2 cellular contexts compared by ENCODE assay signal in genomic region chr1:179855831-179856230, GRCh38. TPM values are rescaled to one million over a fixed set of nuclear protein-coding genes. Genes with fewer than 3 reads are reported as not detected.
A peak's percentile ranks its signal among the peaks of the same experiment; 100 is the strongest.
DNase-seq lines count a peak whose midpoint lies in the region.
"Not testable (repeated sequence)": the region's sequence is repeated elsewhere in the genome, so short reads cannot be mapped to it uniquely, and the experiment has no call there.

No MANE protein-coding gene starts in this region.

- not testable (repeated sequence) for H4K91ac ChIP-seq in trophoblast cell (ENCODE audit: low read depth, low read length)

- H3K27me3 Mint-ChIP-seq in activated CD4-positive, alpha-beta T cell treated with anti-CD3 and anti-CD28 coated beads, Interleukin-2, amount 10 ng/mL, durations not matched to agents 24 days and 14 days = not testable (repeated sequence)

- DNase-seq in activated CD4-positive, alpha-beta T cell treated with anti-CD3 and anti-CD28 coated beads, Interleukin-2, amount 10 ng/mL, durations not matched to agents 24 days and 14 days = peak; percentile 31
- DNase-seq in trophoblast cell = peak; percentile 61 to 78

- not testable (repeated sequence) for H3K18ac ChIP-seq in trophoblast cell (ENCODE audit: low read length)

- H3K27ac Mint-ChIP-seq in activated CD4-positive, alpha-beta T cell treated with anti-CD3 and anti-CD28 coated beads, Interleukin-2, amount 10 ng/mL, durations not matched to agents 24 days and 14 days = not testable (repeated sequence)

- not testable (repeated sequence) for H3K14ac ChIP-seq in trophoblast cell (ENCODE audit: low read length)

- H3K4me1 Mint-ChIP-seq in activated CD4-positive, alpha-beta T cell treated with anti-CD3 and anti-CD28 coated beads, Interleukin-2, amount 10 ng/mL, durations not matched to agents 24 days and 14 days = not testable (repeated sequence)

- H3K4me2 ChIP-seq in trophoblast cell (ENCODE audit: low read length) = not testable (repeated sequence)

- not testable (repeated sequence) for H3K79me2 ChIP-seq in trophoblast cell (ENCODE audit: control insufficient read depth, insufficient read depth, low read length, poor library complexity)

- H3K9me3 Mint-ChIP-seq in activated CD4-positive, alpha-beta T cell treated with anti-CD3 and anti-CD28 coated beads, Interleukin-2, amount 10 ng/mL, durations not matched to agents 24 days and 14 days = not testable (repeated sequence)

- not testable (repeated sequence) for H2BK12ac ChIP-seq in trophoblast cell (ENCODE audit: low read length)

- H3K79me1 ChIP-seq in trophoblast cell (ENCODE audit: low read length) = not testable (repeated sequence)

- H2BK5ac ChIP-seq in trophoblast cell (ENCODE audit: low read depth, low read length, poor library complexity) = not testable (repeated sequence)

- not testable (repeated sequence) for H2BK120ac ChIP-seq in trophoblast cell (ENCODE audit: insufficient read depth, low read length, poor library complexity)

- not testable (repeated sequence) for H3K4ac ChIP-seq in trophoblast cell (ENCODE audit: low read depth, low read length)

- not testable (repeated sequence) for H3K27ac ChIP-seq in trophoblast cell (ENCODE audit: low read depth, low read length)

- intact Hi-C loops in activated CD4-positive, alpha-beta T cell treated with anti-CD3 and anti-CD28 coated beads, Interleukin-2, amount 10 ng/mL, durations not matched to agents 24 days and 14 days (cut with micrococcal nuclease) = not testable (repeated sequence)

- not testable (repeated sequence) for H4K8ac ChIP-seq in trophoblast cell (ENCODE audit: low read depth, low read length)

- H3K36me3 ChIP-seq in trophoblast cell (ENCODE audit: control insufficient read depth in 1 of 2, insufficient read depth in 2 of 2, low read length in 2 of 2) = peaks cover 10 to 12% of the 10 kb centered on the region in 2 experiments

- H3K27me3 ChIP-seq in trophoblast cell (ENCODE audit: insufficient read depth, low read length) = not testable (repeated sequence)

- peaks cover 25% of the 10 kb centered on the region for H3K36me3 Mint-ChIP-seq in activated CD4-positive, alpha-beta T cell treated with anti-CD3 and anti-CD28 coated beads, Interleukin-2, amount 10 ng/mL, durations not matched to agents 24 days and 14 days (ENCODE audit: low read depth)

- H2AK5ac ChIP-seq in trophoblast cell (ENCODE audit: low read length) = not testable (repeated sequence)

- WGBS in trophoblast cell (ENCODE audit: extremely low coverage, insufficient coverage, insufficient read length) = no CpG with 5 or more reads among the region's 4 CpGs

- not testable (repeated sequence) for H2AFZ ChIP-seq in trophoblast cell (ENCODE audit: insufficient read depth, low read length, poor library complexity)

- not testable (repeated sequence) for H3K4me1 ChIP-seq in trophoblast cell (ENCODE audit: control insufficient read depth in 1 of 2, insufficient read depth in 2 of 2, low read length in 2 of 2)

- not testable (repeated sequence) for H3K4me3 Mint-ChIP-seq in activated CD4-positive, alpha-beta T cell treated with anti-CD3 and anti-CD28 coated beads, Interleukin-2, amount 10 ng/mL, durations not matched to agents 24 days and 14 days

- H3K9me3 ChIP-seq in trophoblast cell (ENCODE audit: insufficient read depth, low read depth, low read length) = not testable (repeated sequence)

- not testable (repeated sequence) for H4K12ac ChIP-seq in trophoblast cell (ENCODE audit: low read depth, low read length)

- H3K4me3 ChIP-seq in trophoblast cell (ENCODE audit: low read depth, low read length) = not testable (repeated sequence)

- not testable (repeated sequence) for H3K23ac ChIP-seq in trophoblast cell (ENCODE audit: low read length)

- H3K9ac ChIP-seq in trophoblast cell (ENCODE audit: low read length) = not testable (repeated sequence)

RNA-seq across cellular contexts. Expression of gene TOR1AIP2, which starts 21.8 kb away (rescaled TPM):
- total RNA-seq in activated CD4-positive, alpha-beta T cell treated with anti-CD3 and anti-CD28 coated beads, Interleukin-2, amount 10 ng/mL, durations not matched to agents 24 days and 14 days = 57.0 and 57.5 TPM in 2 replicates
- 74.2 and 76.8 TPM in 2 replicates for polyA plus RNA-seq in trophoblast cell (2013)

RNA-seq across cellular contexts. Expression of gene TOR1AIP1, which starts 26.3 kb away (rescaled TPM):
- 69.2 and 77.2 TPM in 2 replicates for total RNA-seq in activated CD4-positive, alpha-beta T cell treated with anti-CD3 and anti-CD28 coated beads, Interleukin-2, amount 10 ng/mL, durations not matched to agents 24 days and 14 days
- 24.4 and 27.7 TPM in 2 replicates for polyA plus RNA-seq in trophoblast cell (2013)
